Comparison of ENCODE assay signal across 22 cellular contexts in the genomic region with DNA sequence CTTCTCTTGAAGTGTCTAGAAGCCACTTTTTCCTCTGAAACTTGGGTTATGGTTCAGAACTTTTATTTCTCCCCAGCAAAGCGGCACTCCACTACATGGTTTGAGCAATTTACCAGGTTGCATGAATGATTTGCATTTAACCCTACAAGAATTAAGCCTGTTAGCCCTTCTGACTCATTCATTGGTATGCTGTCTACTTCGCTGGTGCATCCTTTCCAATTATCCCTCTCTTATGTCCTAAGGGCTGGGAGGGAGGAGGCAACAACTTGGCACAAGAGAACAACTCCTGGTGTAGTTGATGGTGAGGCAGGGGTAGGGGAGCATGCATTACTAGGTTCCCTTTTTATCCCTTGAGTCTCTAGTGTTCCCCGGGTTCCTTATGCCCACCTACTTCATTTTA.
"Had no signal": no experiment of that assay in that cellular context is flagged by ENCODE, and none has a peak within 500 bp of the region (broad histone marks: within the 10 kb centered on the region; RNA-seq: fewer than 3 reads in every experiment).

No MANE protein-coding gene starts in this region.

- H3K4me2 ChIP-seq: SK-N-SH had no signal

- H3K9ac ChIP-seq: SK-N-SH had no signal

- ATAC-seq: activated CD8-positive, alpha-beta T cell treated with anti-CD3 and anti-CD28 coated beads for 36 hours; activated T-cell treated with anti-CD3 and anti-CD28 coated beads, Interleukin-2, amount 50 U/mL, for 72 hours; PC-3; Right ventricle myocardium inferior had no signal

- H3K4me3 ChIP-seq: SJCRH30 had no signal

- DNase-seq: activated CD4-positive, alpha-beta T cell treated with anti-CD3 and anti-CD28 coated beads for 4 hours; activated CD8-positive, alpha-beta memory T cell treated with anti-CD3 and anti-CD28 coated beads, Interleukin-2, amount 50 U/mL, for 4 hours; activated CD8-positive, alpha-beta T cell treated with anti-CD3 and anti-CD28 coated beads for 36 hours; activated gamma-delta T cell treated with Interleukin-2 at 50 U/mL for 16 hours; activated naive CD4-positive, alpha-beta T cell treated with anti-CD3 and anti-CD28 coated beads, Interleukin-2, amount 10 ng/mL, durations not matched to agents 7 days and 5 days; activated naive CD8-positive, alpha-beta T cell treated with anti-CD3 and anti-CD28 coated beads for 36 hours; activated T-cell treated with anti-CD3 and anti-CD28 coated beads, Interleukin-2, amount 50 U/mL, for 72 hours; KBM-7; MV-4-11; NCI-H1092 treated with DMSO at 0.1 percent for 48 hours; NCI-H1417 treated with DMSO at 0.1 percent for 48 hours; NCI-H1694; NCI-H2029 treated with DMSO at 0.1 percent for 48 hours; NCI-H345; NCI-H510A; NCI-H69; PC-3; SJCRH30; SK-N-SH; T-helper 1 cell; WERI-Rb-1 had no signal

- H3K27me3 ChIP-seq: SJCRH30 had no signal

- H3K27ac ChIP-seq: SJCRH30, WERI-Rb-1 had no signal

- H3K36me3 ChIP-seq: SJCRH30, WERI-Rb-1 had no signal

- H3K9me3 ChIP-seq: SJCRH30, SK-N-SH had no signal
